24 cellular contexts compared by ENCODE assay signal in the genomic region with DNA sequence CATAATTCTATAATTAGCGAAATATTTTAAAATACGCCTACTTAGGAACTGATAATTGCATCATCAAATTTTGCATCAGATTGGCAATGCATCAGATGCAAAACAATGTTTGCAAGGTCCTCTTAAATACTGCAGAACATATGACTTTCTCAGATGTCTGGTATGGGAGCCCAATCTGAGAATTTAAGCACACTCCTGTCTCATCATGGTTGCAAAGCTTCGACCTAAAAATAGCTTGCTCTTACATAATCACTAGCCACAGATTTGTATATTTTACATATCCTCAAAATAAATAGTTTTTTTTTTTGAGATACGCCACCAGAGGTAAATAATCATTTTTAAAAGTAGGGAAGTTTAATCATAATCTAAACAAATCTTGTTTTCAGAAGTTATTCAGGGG.
DNase-seq lines count a peak whose midpoint lies in the region; ATAC-seq, FAIRE-seq and TF ChIP-seq lines count a peak whose summit lies in the region.
"Had no signal": no experiment of that assay in that cellular context is flagged by ENCODE, and none has a peak within 500 bp of the region (broad histone marks: within the 10 kb centered on the region; RNA-seq: fewer than 3 reads in every experiment).

No MANE protein-coding gene starts in this region.

- H3K27me3 ChIP-seq in gastroesophageal sphincter (no peaks in the 10 kb centered on the region), small intestine (ENCODE audit: control insufficient read depth in 2 of 2, insufficient read depth in 2 of 2, low read length in 2 of 2) (no peaks in the 10 kb centered on the region)
- H3K27me3 ChIP-seq: BE2C, tibial nerve had no signal

- H3K36me3 ChIP-seq in gastroesophageal sphincter (peaks cover 0 to 2% of the 10 kb centered on the region in 2 donors), small intestine (ENCODE audit: control insufficient read depth in 2 of 2, insufficient read depth in 2 of 2, low read length in 2 of 2) (no peaks in the 10 kb centered on the region)
- H3K36me3 ChIP-seq: BE2C, tibial nerve had no signal

- no peak for TF ChIP-seq EP300 in gastroesophageal sphincter (IDR thresholded peaks at IDR 0.05)

- no peak for TF ChIP-seq CTCF in gastroesophageal sphincter (IDR thresholded peaks at IDR 0.05)

- H3K4me1 ChIP-seq in gastroesophageal sphincter (peaks cover 4 to 68% (median 13%) of the 10 kb centered on the region in 3 donors), small intestine (ENCODE audit: control insufficient read depth in 2 of 2, insufficient read depth in 1 of 2, low read depth in 1 of 2, low read length in 1 of 2) (peaks cover 0 to 2% of the 10 kb centered on the region in 2 donors)
- H3K4me1 ChIP-seq: BE2C had no signal

- peak; percentile 5 for FAIRE-seq in small intestine (lab: Jason Lieb, UNC)
- FAIRE-seq: GM19239, H1 had no signal

- H3K9me3 ChIP-seq in gastroesophageal sphincter (peaks cover 0 to 1% (median 0%) of the 10 kb centered on the region in 3 donors), small intestine (ENCODE audit: control insufficient read depth, low read depth) (no peaks in the 10 kb centered on the region)
- H3K9me3 ChIP-seq: BE2C had no signal

- peak overlapping the region; percentile 59 for H3K27ac ChIP-seq in angular gyrus (ENCODE audit: low read depth, low read length)
- H3K27ac ChIP-seq in gastroesophageal sphincter: peak overlapping the region; percentile 50 to 68 (median 62)
- no peak overlapping the region for H3K27ac ChIP-seq in small intestine (ENCODE audit: low read depth in 1 of 2, low read length in 1 of 2)
- H3K27ac ChIP-seq: epithelial cell of prostate, tibial nerve had no signal

- DNase-seq in SIG-M5 treated with dmso at 0.1 percent for 504 hours (lab: John Stamatoyannopoulos, UW; ENCODE audit: unreplicated experiment): peak; percentile 9
- no peak for DNase-seq in SIG-M5 (lab: John Stamatoyannopoulos, UW)
- no peak for DNase-seq in small intestine
- DNase-seq in DMS79 (lab: John Stamatoyannopoulos, UW): no peak
- DNase-seq in NK-92 (lab: John Stamatoyannopoulos, UW; ENCODE audit: unreplicated experiment): no peak
- DNase-seq: activated CD4-positive, alpha-beta T cell treated with anti-CD3 and anti-CD28 coated beads for 1 hour; activated naive CD4-positive, alpha-beta T cell treated with anti-CD3 and anti-CD28 coated beads for 36 hours; activated T-cell treated with anti-CD3 and anti-CD28 coated beads, Interleukin-2, amount 50 U/mL, for 24 hours; aorta; BE2C; kidney glomerular epithelial cell; naive thymus-derived CD8-positive, alpha-beta T cell; NCI-H146; NCI-H2171 treated with DMSO at 0.1 percent for 48 hours; NCI-H69; SHP77; stimulated activated naive CD8-positive, alpha-beta T cell treated with anti-CD3 and anti-CD28 coated beads, Interleukin-15, amount 100 ng/mL, for 72 hours had no signal

- no peak for TF ChIP-seq POLR2A in gastroesophageal sphincter (IDR thresholded peaks at IDR 0.05)

- no peak for ATAC-seq in gastroesophageal sphincter
- ATAC-seq in HG03342 (IDR thresholded peaks at IDR 0.05; ENCODE audit: unreplicated experiment): no peak
- ATAC-seq: naive thymus-derived CD8-positive, alpha-beta T cell; stimulated activated naive CD8-positive, alpha-beta T cell treated with anti-CD3 and anti-CD28 coated beads, Interleukin-15, amount 100 ng/mL, for 72 hours had no signal

- WGBS in gastroesophageal sphincter (ENCODE audit: low coverage in 1 of 2), 2 donors: 45 to 49% methylated on average over 4 of the region's 4 CpGs
- 73 to 86% (median 82%) methylated on average over 4 of the region's 4 CpGs for WGBS in small intestine, 3 donors

- H3K4me3 ChIP-seq in gastroesophageal sphincter: no peak overlapping the region
- no peak overlapping the region for H3K4me3 ChIP-seq in small intestine (ENCODE audit: low read depth in 1 of 2, low read length in 2 of 2)
- H3K4me3 ChIP-seq: tibial nerve had no signal

Comparison
In these comparisons a context has a peak if more than half of its experiments do, and no peak if none do; other contexts are left out.
1. H3K27ac ChIP-seq: peak in angular gyrus (single experiment) and gastroesophageal sphincter (4 of 4); none in small intestine (0 of 2).